Comparison of ENCODE assay signal across 36 cellular contexts in genomic region chr11:11268706-11269105, GRCh38.
"Had no signal": no experiment of that assay in that cellular context is flagged by ENCODE, and none has a peak within 500 bp of the region (broad histone marks: within the 10 kb centered on the region; RNA-seq: fewer than 3 reads in every experiment).

No MANE protein-coding gene starts in this region.

- H3K27me3 Mint-ChIP-seq: activated CD4-positive, alpha-beta memory T cell treated with anti-CD3 and anti-CD28 coated beads for 36 hours; activated CD4-positive, alpha-beta T cell treated with anti-CD3 and anti-CD28 coated beads, Interleukin-2, amount 10 ng/mL, durations not matched to agents 24 days and 14 days; activated naive CD8-positive, alpha-beta T cell treated with anti-CD3 and anti-CD28 coated beads, Interleukin-2, amount 50 U/mL, for 24 hours had no signal

- H3K9me3 ChIP-seq: adrenal gland, body of pancreas, colonic mucosa, esophagus muscularis mucosa, gastrocnemius medialis had no signal

- H3K27me3 ChIP-seq: adrenal gland, body of pancreas, colonic mucosa, dorsolateral prefrontal cortex, esophagus muscularis mucosa, foreskin keratinocyte, gastrocnemius medialis had no signal

- H3K4me3 ChIP-seq: adrenal gland, body of pancreas, cardiac muscle cell, colonic mucosa, dorsolateral prefrontal cortex, esophagus muscularis mucosa, gastrocnemius medialis had no signal

- ATAC-seq: activated CD4-positive, alpha-beta T cell treated with anti-CD3 and anti-CD28 coated beads for 36 hours; activated CD8-positive, alpha-beta memory T cell treated with anti-CD3 and anti-CD28 coated beads, Interleukin-2, amount 10 ng/mL, durations not matched to agents 7 days and 5 days; activated CD8-positive, alpha-beta T cell treated with anti-CD3 and anti-CD28 coated beads, Interleukin-2, amount 10 ng/mL, durations not matched to agents 7 days and 5 days; activated naive CD8-positive, alpha-beta T cell treated with anti-CD3 and anti-CD28 coated beads, Interleukin-2, amount 50 U/mL, for 24 hours; body of pancreas; foreskin keratinocyte; gastrocnemius medialis; T-helper 17 cell had no signal

- H3K27ac Mint-ChIP-seq: activated CD4-positive, alpha-beta memory T cell treated with anti-CD3 and anti-CD28 coated beads for 36 hours; activated CD4-positive, alpha-beta T cell treated with anti-CD3 and anti-CD28 coated beads for 36 hours; activated CD4-positive, alpha-beta T cell treated with anti-CD3 and anti-CD28 coated beads, Interleukin-2, amount 10 ng/mL, durations not matched to agents 24 days and 14 days; activated CD8-positive, alpha-beta memory T cell treated with anti-CD3 and anti-CD28 coated beads, Interleukin-2, amount 10 ng/mL, durations not matched to agents 7 days and 5 days; activated CD8-positive, alpha-beta T cell treated with anti-CD3 and anti-CD28 coated beads, Interleukin-2, amount 10 ng/mL, durations not matched to agents 7 days and 5 days; activated naive CD4-positive, alpha-beta T cell treated with anti-CD3 and anti-CD28 coated beads for 36 hours; activated naive CD4-positive, alpha-beta T cell treated with anti-CD3 and anti-CD28 coated beads, Interleukin-2, amount 50 U/mL, for 24 hours; activated naive CD8-positive, alpha-beta T cell treated with anti-CD3 and anti-CD28 coated beads for 36 hours; activated naive CD8-positive, alpha-beta T cell treated with anti-CD3 and anti-CD28 coated beads, Interleukin-2, amount 50 U/mL, for 24 hours; activated T-helper 1 cell treated with anti-CD3 and anti-CD28 coated beads, Interleukin-12 subunit alpha, Interleukin-12 subunit beta, Interleukin-2, Interleukin-4 antibody, amounts not matched to agents 30 ng/mL and 10 ng/mL and 1 ng/mL, durations not matched to agents 14 hours and 24 hours and 36 hours; activated T-helper 2 cell treated with anti-CD3 and anti-CD28 coated beads, Interferon-gamma antibody, Interleukin-2, Interleukin-4, amounts not matched to agents 10 μg/mL and 5 μg/mL and 100 μg/mL, durations not matched to agents 14 hours and 24 hours and 36 hours; T-helper 17 cell; T-helper 2 cell treated with Interferon-gamma antibody and Interleukin-4, amounts not matched to agents 5 μg/mL and 100 μg/mL, for 36 hours had no signal

- H3K27ac ChIP-seq: adrenal gland, body of pancreas, cardiac muscle cell, colonic mucosa, dorsolateral prefrontal cortex, esophagus muscularis mucosa, foreskin keratinocyte, gastrocnemius medialis had no signal

- H3K36me3 ChIP-seq: adrenal gland, cardiac muscle cell, colonic mucosa, gastrocnemius medialis had no signal

- H3K36me3 Mint-ChIP-seq: activated CD4-positive, alpha-beta memory T cell treated with anti-CD3 and anti-CD28 coated beads for 36 hours; activated CD8-positive, alpha-beta memory T cell treated with anti-CD3 and anti-CD28 coated beads, Interleukin-2, amount 10 ng/mL, durations not matched to agents 7 days and 5 days; activated naive CD4-positive, alpha-beta T cell treated with anti-CD3 and anti-CD28 coated beads, Interleukin-2, amount 50 U/mL, for 24 hours; activated naive CD8-positive, alpha-beta T cell treated with anti-CD3 and anti-CD28 coated beads for 36 hours had no signal

- H3K4me1 Mint-ChIP-seq: activated CD4-positive, alpha-beta T cell treated with anti-CD3 and anti-CD28 coated beads for 36 hours; activated CD4-positive, alpha-beta T cell treated with anti-CD3 and anti-CD28 coated beads, Interleukin-2, amount 10 ng/mL, durations not matched to agents 24 days and 14 days; activated CD8-positive, alpha-beta memory T cell treated with anti-CD3 and anti-CD28 coated beads, Interleukin-2, amount 10 ng/mL, durations not matched to agents 7 days and 5 days; activated naive CD4-positive, alpha-beta T cell treated with anti-CD3 and anti-CD28 coated beads, Interleukin-2, amount 50 U/mL, for 24 hours had no signal

- H3K4me1 ChIP-seq: adrenal gland, body of pancreas, colonic mucosa had no signal

- H3K4me3 Mint-ChIP-seq: activated CD4-positive, alpha-beta memory T cell treated with anti-CD3 and anti-CD28 coated beads for 36 hours; activated CD4-positive, alpha-beta T cell treated with anti-CD3 and anti-CD28 coated beads for 36 hours; activated CD4-positive, alpha-beta T cell treated with anti-CD3 and anti-CD28 coated beads, Interleukin-2, amount 10 ng/mL, durations not matched to agents 24 days and 14 days; activated CD8-positive, alpha-beta memory T cell treated with anti-CD3 and anti-CD28 coated beads, Interleukin-2, amount 10 ng/mL, durations not matched to agents 7 days and 5 days; activated CD8-positive, alpha-beta T cell treated with anti-CD3 and anti-CD28 coated beads, Interleukin-2, amount 10 ng/mL, durations not matched to agents 7 days and 5 days; activated naive CD4-positive, alpha-beta T cell treated with anti-CD3 and anti-CD28 coated beads for 36 hours; activated naive CD4-positive, alpha-beta T cell treated with anti-CD3 and anti-CD28 coated beads, Interleukin-2, amount 50 U/mL, for 24 hours; activated naive CD8-positive, alpha-beta T cell treated with anti-CD3 and anti-CD28 coated beads for 36 hours; activated naive CD8-positive, alpha-beta T cell treated with anti-CD3 and anti-CD28 coated beads, Interleukin-2, amount 50 U/mL, for 24 hours; activated T-helper 1 cell treated with anti-CD3 and anti-CD28 coated beads, Interleukin-12 subunit alpha, Interleukin-12 subunit beta, Interleukin-2, Interleukin-4 antibody, amounts not matched to agents 30 ng/mL and 10 ng/mL and 1 ng/mL, durations not matched to agents 14 hours and 24 hours and 36 hours; T-helper 17 cell; T-helper 2 cell treated with Interferon-gamma antibody and Interleukin-4, amounts not matched to agents 5 μg/mL and 100 μg/mL, for 36 hours had no signal

- DNase-seq: activated CD4-positive, alpha-beta memory T cell treated with anti-CD3 and anti-CD28 coated beads for 36 hours; activated CD4-positive, alpha-beta T cell treated with anti-CD3 and anti-CD28 coated beads for 36 hours; activated CD4-positive, alpha-beta T cell treated with anti-CD3 and anti-CD28 coated beads, Interleukin-2, amount 10 ng/mL, durations not matched to agents 24 days and 14 days; activated CD4-positive, CD25-positive, alpha-beta regulatory T cell; activated CD4-positive, CD25-positive, alpha-beta regulatory T cell treated with anti-CD3 and anti-CD28 coated beads, Interleukin-2, amount 50 U/mL, for 72 hours; activated CD8-positive, alpha-beta memory T cell treated with anti-CD3 and anti-CD28 coated beads, Interleukin-2, amount 50 U/mL, for 4 hours; activated CD8-positive, alpha-beta T cell treated with anti-CD3 and anti-CD28 coated beads, Interleukin-2, amount 10 ng/mL, durations not matched to agents 7 days and 5 days; activated effector memory CD4-positive, alpha-beta T cell treated with anti-CD3 and anti-CD28 coated beads, Interleukin-2, amount 50 U/mL, for 16 hours; activated naive CD4-positive, alpha-beta T cell treated with anti-CD3 and anti-CD28 coated beads for 36 hours; activated naive CD8-positive, alpha-beta T cell treated with anti-CD3 and anti-CD28 coated beads for 36 hours; activated naive CD8-positive, alpha-beta T cell treated with anti-CD3 and anti-CD28 coated beads, Interleukin-2, amount 50 U/mL, for 24 hours; activated T-cell treated with anti-CD3 and anti-CD28 coated beads, Interleukin-2, amount 50 U/mL, for 1 hour; activated T-cell treated with anti-CD3 and anti-CD28 coated beads, Interleukin-2, amount 50 U/mL, for 48 hours; adrenal gland; amygdala; aorta; body of pancreas; central memory CD4-positive, alpha-beta T cell; cerebellar nuclear complex; colonic mucosa; dorsolateral prefrontal cortex; effector memory CD4-positive, alpha-beta T cell; erythroblast; foreskin keratinocyte; gastrocnemius medialis; glutamatergic neuron; T-helper 1 cell; T-helper 17 cell; T1000 had no signal

- H3K9me3 Mint-ChIP-seq: activated CD4-positive, alpha-beta memory T cell treated with anti-CD3 and anti-CD28 coated beads for 36 hours; activated CD4-positive, alpha-beta T cell treated with anti-CD3 and anti-CD28 coated beads, Interleukin-2, amount 10 ng/mL, durations not matched to agents 24 days and 14 days; activated naive CD4-positive, alpha-beta T cell treated with anti-CD3 and anti-CD28 coated beads for 36 hours; activated naive CD4-positive, alpha-beta T cell treated with anti-CD3 and anti-CD28 coated beads, Interleukin-2, amount 50 U/mL, for 24 hours; activated naive CD8-positive, alpha-beta T cell treated with anti-CD3 and anti-CD28 coated beads for 36 hours; activated naive CD8-positive, alpha-beta T cell treated with anti-CD3 and anti-CD28 coated beads, Interleukin-2, amount 50 U/mL, for 24 hours; activated T-helper 1 cell treated with anti-CD3 and anti-CD28 coated beads, Interleukin-12 subunit alpha, Interleukin-12 subunit beta, Interleukin-2, Interleukin-4 antibody, amounts not matched to agents 30 ng/mL and 10 ng/mL and 1 ng/mL, durations not matched to agents 14 hours and 24 hours and 36 hours; activated T-helper 2 cell treated with anti-CD3 and anti-CD28 coated beads, Interferon-gamma antibody, Interleukin-2, Interleukin-4, amounts not matched to agents 10 μg/mL and 5 μg/mL and 100 μg/mL, durations not matched to agents 14 hours and 24 hours and 36 hours; T-helper 2 cell treated with Interferon-gamma antibody and Interleukin-4, amounts not matched to agents 5 μg/mL and 100 μg/mL, for 36 hours had no signal
